In the genomic region with DNA sequence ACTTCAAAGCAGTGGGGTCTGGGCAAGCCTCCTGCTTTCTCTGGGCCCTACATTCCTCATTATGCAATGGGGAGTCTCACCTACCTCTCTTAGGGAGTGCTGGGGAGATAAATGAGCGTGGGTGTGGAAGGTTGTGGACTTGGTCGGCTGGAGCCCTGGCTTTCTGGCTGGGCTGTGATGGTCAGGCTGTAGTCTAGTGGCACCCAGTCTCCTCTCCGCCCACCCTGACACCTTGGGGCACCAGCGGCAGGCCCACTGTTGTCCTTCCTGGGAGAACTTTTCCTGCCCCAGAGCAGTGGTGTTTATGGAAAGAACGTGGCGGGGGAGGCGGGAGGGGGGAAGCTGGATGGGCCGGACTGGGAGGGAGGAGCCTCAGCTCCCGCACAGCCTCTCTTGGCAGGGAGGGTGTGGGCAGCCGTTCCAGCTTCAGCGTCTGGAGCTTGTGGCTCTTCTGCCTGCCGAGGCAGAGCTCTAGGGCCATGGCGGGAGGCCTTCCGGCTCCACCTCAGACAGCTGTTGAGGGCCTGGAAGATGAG, we compare ENCODE assay signal across 9 cellular contexts. TPM values are rescaled to one million over a fixed set of nuclear protein-coding genes. Genes with fewer than 3 reads are reported as not detected.
DNase-seq lines count a peak whose midpoint lies in the region; ATAC-seq, FAIRE-seq and TF ChIP-seq lines count a peak whose summit lies in the region.
"Had no signal": no experiment of that assay in that cellular context is flagged by ENCODE, and none has a peak within 500 bp of the region (broad histone marks: within the 10 kb centered on the region; RNA-seq: fewer than 3 reads in every experiment).

No MANE protein-coding gene starts in this region.

- no peaks in the 10 kb centered on the region for H3K36me3 Mint-ChIP-seq in activated naive CD4-positive, alpha-beta T cell treated with anti-CD3 and anti-CD28 coated beads for 36 hours (ENCODE audit: low read depth)
- H3K36me3 Mint-ChIP-seq in naive thymus-derived CD4-positive, alpha-beta T cell: peaks cover 0 to 3% (median 0%) of the 10 kb centered on the region in 5 donors

- no peak overlapping the region for H3K4me3 Mint-ChIP-seq in activated naive CD4-positive, alpha-beta T cell treated with anti-CD3 and anti-CD28 coated beads for 36 hours
- H3K4me3 Mint-ChIP-seq in naive thymus-derived CD4-positive, alpha-beta T cell: no peak overlapping the region
- H3K4me3 Mint-ChIP-seq: activated B cell treated with CpG ODN at 0.5 μM for 24 hours had no signal

- POLR2A ChIA-PET in K562 (lab: Yijun Ruan, JAX): interaction anchor here (0.6 to 1.4 kb wide), 3 partner anchors 12 to 888 kb away, joined by 3 to 5 read pairs (median 3); a partner anchor contains a TSS
- POLR2A ChIA-PET in naive thymus-derived CD4-positive, alpha-beta T cell (lab: Charles Lee): no interaction called here

- TF ChIP-seq RAD21 in K562 (CRISPR knock-in tag; conservative IDR thresholded peaks at IDR 0.05 in 1 of 2, IDR thresholded peaks at IDR 0.05 in 1 of 2): no peak

- WGBS in K562 (ENCODE audit: insufficient coverage, low coverage, missing lambda C conversion rate): 17% methylated on average over 9 of the region's 14 CpGs
- 26% methylated on average over 10 of the region's 14 CpGs for WGBS in smooth muscle cell (ENCODE audit: low lambda C conversion rate)

- peak overlapping the region; percentile 76 for H3K27ac ChIP-seq in K562 (ENCODE audit: extremely low read depth, low read depth, low read length)
- H3K27ac ChIP-seq in smooth muscle cell (ENCODE audit: low read depth): no peak overlapping the region
- H3K27ac ChIP-seq in naive thymus-derived CD4-positive, alpha-beta T cell (ENCODE audit: low read depth, low read length): no peak overlapping the region

- peak overlapping the region; percentile 59 to 89 for H3K9ac ChIP-seq in K562 (ENCODE audit: insufficient read depth in 1 of 2, low read depth in 2 of 2, low read length in 2 of 2)
- H3K9ac ChIP-seq in smooth muscle cell (ENCODE audit: low read depth): no peak overlapping the region

- no peaks in the 10 kb centered on the region; the same call in 2 of the 3 replicates for H3K36me3 ChIP-seq in K562 (ENCODE audit: control insufficient read depth, insufficient read depth, low read length)
- no peaks in the 10 kb centered on the region for H3K36me3 ChIP-seq in smooth muscle cell (ENCODE audit: low read depth)
- H3K36me3 ChIP-seq in naive thymus-derived CD4-positive, alpha-beta T cell (ENCODE audit: control insufficient read depth in 2 of 3, insufficient read depth in 3 of 3, low read length in 3 of 3): no peaks in the 10 kb centered on the region

- TF ChIP-seq CTCF in K562 (IDR thresholded peaks at IDR 0.05 in 2 of 3, conservative IDR thresholded peaks at IDR 0.05 in 1 of 3; ENCODE audit: insufficient read depth in 2 of 3, low read depth in 1 of 3, low read length in 3 of 3): no peak
- no peak for TF ChIP-seq CTCF in smooth muscle cell (IDR thresholded peaks at IDR 0.05; ENCODE audit: borderline replicate concordance, insufficient read depth, poor library complexity, severe bottlenecking)

- peaks cover 8% of the 10 kb centered on the region for H3K9me3 Mint-ChIP-seq in activated naive CD4-positive, alpha-beta T cell treated with anti-CD3 and anti-CD28 coated beads for 36 hours
- peaks cover 0 to 14% (median 4%) of the 10 kb centered on the region in 11 donors for H3K9me3 Mint-ChIP-seq in naive thymus-derived CD4-positive, alpha-beta T cell
- H3K9me3 Mint-ChIP-seq: activated B cell treated with CpG ODN at 0.5 μM for 24 hours had no signal

- CTCF ChIA-PET in K562 (lab: Yijun Ruan, JAX; ENCODE audit: low intra/inter-chr PET ratio): no interaction called here
- CTCF ChIA-PET in activated naive CD4-positive, alpha-beta T cell treated with anti-CD3 and anti-CD28 coated beads for 36 hours (lab: Charles Lee): no interaction called here
- CTCF ChIA-PET in naive thymus-derived CD4-positive, alpha-beta T cell (lab: Charles Lee): no interaction called here

- ATAC-seq in K562: peak; percentile 66
- ATAC-seq in HG03565 (IDR thresholded peaks at IDR 0.05; ENCODE audit: unreplicated experiment): no peak
- no peak for ATAC-seq in naive thymus-derived CD4-positive, alpha-beta T cell

- peak overlapping the region; percentile 10; the same call in 1 of the 2 replicates for H3K4me3 ChIP-seq in K562
- peak overlapping the region; percentile 28 for H3K4me3 ChIP-seq in iPS-18c (ENCODE audit: insufficient read depth, low read depth, low read length)
- no peak overlapping the region for H3K4me3 ChIP-seq in smooth muscle cell
- H3K4me3 ChIP-seq in naive thymus-derived CD4-positive, alpha-beta T cell (ENCODE audit: low read length): no peak overlapping the region

- no TSS peak for BruUV-seq in K562 (replicated peaks; lab: Mats Ljungman, UMichigan)

- H3K79me2 ChIP-seq in K562 (ENCODE audit: control insufficient read depth, insufficient read depth, low read length) (no peaks in the 10 kb centered on the region; the same call in 2 of the 3 replicates), smooth muscle cell (ENCODE audit: low read depth) (no peaks in the 10 kb centered on the region)

- H2AFZ ChIP-seq in K562 (ENCODE audit: low read depth, low read length) (peak overlapping the region; percentile 94), smooth muscle cell (ENCODE audit: low read depth) (peak overlapping the region; percentile 62)

- in situ Hi-C loops in K562 (cut with MboI): loop anchor here (10.0 kb wide), 1 partner anchor 70 kb away; no protein-coding TSS in a partner anchor

- peaks cover 60 to 67% of the 10 kb centered on the region in 2 experiments for H3K4me1 ChIP-seq in K562 (replicated peaks in 1 of 2; ENCODE audit: control insufficient read depth in 2 of 2, insufficient read depth in 2 of 2, low read length in 2 of 2)
- peaks cover 10% of the 10 kb centered on the region for H3K4me1 ChIP-seq in smooth muscle cell (ENCODE audit: low read depth)
- H3K4me1 ChIP-seq in naive thymus-derived CD4-positive, alpha-beta T cell (ENCODE audit: control insufficient read depth in 2 of 2, insufficient read depth in 2 of 2, low read length in 2 of 2): peaks cover 0 to 5% of the 10 kb centered on the region in 2 donors

- TF ChIP-seq EP300 in K562 (IDR thresholded peaks at IDR 0.05; ENCODE audit: low read length): 0 out of 2 replicates have a peak, but pooled peaks have one; percentile 4

- no peaks in the 10 kb centered on the region for H3F3A ChIP-seq in smooth muscle cell (ENCODE audit: low read depth)

- H3K27ac Mint-ChIP-seq in activated naive CD4-positive, alpha-beta T cell treated with anti-CD3 and anti-CD28 coated beads for 36 hours: no peak overlapping the region
- H3K27ac Mint-ChIP-seq in naive thymus-derived CD4-positive, alpha-beta T cell: no peak overlapping the region

- H3K9me1 ChIP-seq in K562 (ENCODE audit: control insufficient read depth, insufficient read depth, low read length): peaks cover 10% of the 10 kb centered on the region

- FAIRE-seq in K562 (lab: Jason Lieb, UNC): peak; percentile 86

- no peak for TF ChIP-seq POLR2A in K562 (conservative IDR thresholded peaks at IDR 0.05)

- peaks cover 14% of the 10 kb centered on the region for H3K9me3 ChIP-seq in K562 (replicated peaks; ENCODE audit: control insufficient read depth, insufficient read depth, low read depth, low read length)
- no peaks in the 10 kb centered on the region for H3K9me3 ChIP-seq in iPS-18c (ENCODE audit: control insufficient read depth, insufficient read depth, low read length)
- no peaks in the 10 kb centered on the region for H3K9me3 ChIP-seq in smooth muscle cell (replicated peaks; ENCODE audit: low read depth)
- H3K9me3 ChIP-seq in naive thymus-derived CD4-positive, alpha-beta T cell (ENCODE audit: control insufficient read depth in 2 of 3, low read length in 3 of 3): peaks cover 0 to 7% (median 0%) of the 10 kb centered on the region in 3 experiments

- H3K27me3 ChIP-seq in K562 (ENCODE audit: control insufficient read depth in 2 of 2, insufficient read depth in 2 of 2, low read length in 2 of 2): no peaks in the 10 kb centered on the region
- H3K27me3 ChIP-seq in smooth muscle cell (ENCODE audit: low read depth): peaks cover 18% of the 10 kb centered on the region
- peaks cover 0 to 2% of the 10 kb centered on the region in 2 donors for H3K27me3 ChIP-seq in naive thymus-derived CD4-positive, alpha-beta T cell (ENCODE audit: control insufficient read depth in 2 of 2, insufficient read depth in 2 of 2, low read length in 2 of 2)

- DNase-seq in HT-29 (ENCODE audit: low spot score) (peak; percentile 57), K562 (ENCODE audit: extremely low read depth in 1 of 4, low spot score in 3 of 4) (peak; percentile 78 to 87 (median 84)), smooth muscle cell (lab: John Stamatoyannopoulos, UW; ENCODE audit: unreplicated experiment) (no peak), COR-L47 (lab: John Stamatoyannopoulos, UW) (no peak)
- DNase-seq in activated naive CD4-positive, alpha-beta T cell treated with anti-CD3 and anti-CD28 coated beads for 36 hours: no peak
- DNase-seq in naive thymus-derived CD4-positive, alpha-beta T cell: no peak
- DNase-seq: activated B cell treated with CpG ODN at 0.5 μM for 24 hours had no signal

- intact Hi-C loops in K562 (cut with micrococcal nuclease): no loop called here
- intact Hi-C loops in activated naive CD4-positive, alpha-beta T cell treated with anti-CD3 and anti-CD28 coated beads for 36 hours (cut with micrococcal nuclease): loop anchor here (10.0 kb wide), 1 partner anchor 440 kb away; no protein-coding TSS in a partner anchor
- intact Hi-C loops in naive thymus-derived CD4-positive, alpha-beta T cell (cut with micrococcal nuclease): no loop called here

- H3K27me3 Mint-ChIP-seq in activated naive CD4-positive, alpha-beta T cell treated with anti-CD3 and anti-CD28 coated beads for 36 hours (ENCODE audit: low read depth): peaks cover 40% of the 10 kb centered on the region
- H3K27me3 Mint-ChIP-seq in naive thymus-derived CD4-positive, alpha-beta T cell: peaks cover 23 to 42% (median 27%) of the 10 kb centered on the region in 5 donors
- H3K27me3 Mint-ChIP-seq: activated B cell treated with CpG ODN at 0.5 μM for 24 hours had no signal

- H3K4me2 ChIP-seq in K562 (ENCODE audit: insufficient read depth, low read length) (peak overlapping the region; percentile 74), smooth muscle cell (peak overlapping the region; percentile 77)

- H4K20me1 ChIP-seq in K562 (replicated peaks; ENCODE audit: control insufficient read depth, insufficient read depth, low read length): no peaks in the 10 kb centered on the region
- H4K20me1 ChIP-seq in smooth muscle cell (ENCODE audit: low read depth): no peaks in the 10 kb centered on the region

- peaks cover 7% of the 10 kb centered on the region for H3K4me1 Mint-ChIP-seq in activated naive CD4-positive, alpha-beta T cell treated with anti-CD3 and anti-CD28 coated beads for 36 hours (ENCODE audit: low read depth)
- H3K4me1 Mint-ChIP-seq in naive thymus-derived CD4-positive, alpha-beta T cell: peaks cover 0 to 25% (median 13%) of the 10 kb centered on the region in 7 donors

RNA-seq across cellular contexts. Expression of a gene that starts 4.1 kb away (rescaled TPM):
- total RNA-seq in HT-29 (2014; rRNA removed; shearing (Covaris generic)): 2.1 and 3.9 TPM in 2 replicates
- total RNA-seq in K562 (2011; cell fraction: chromatin; rRNA removed; ENCODE audit: low replicate concordance): 8.0 and 9.1 TPM in 2 replicates
- total RNA-seq in K562 (2011; cell fraction: nucleolus; rRNA removed): 6.3 and 7.7 TPM in 2 replicates
- total RNA-seq in K562 (2011; cell fraction: nucleoplasm; rRNA removed): 9.9 and 10.5 TPM in 2 replicates
- total RNA-seq in K562 (2014; rRNA removed) (4.9 and 5.3 TPM in 2 replicates), K562 (2014; rRNA removed; fragmentation: Illumina TruSeq; extraction: Trizol) (3.4 and 3.6 TPM in 2 replicates), K562 (2015; rRNA removed; fragmentation: Illumina TruSeq; extraction: Trizol) (3.8 and 4.5 TPM in 2 replicates), K562 (2021) (7.2 and 9.1 TPM in 2 replicates), smooth muscle cell (0.13 and 2.3 TPM in 2 replicates)
- polyA plus RNA-seq in K562 (2011; rRNA removed) (5.2 and 12.9 TPM in 2 replicates), K562 (2014; fragmentation: Illumina TruSeq; extraction: Trizol) (7.2 and 7.5 TPM in 2 replicates), K562 (2014; fragmentation: Nextera tagmentation; extraction: Ambion mirVana) (1 to 10 TPM; 3.7 to 8.2 TPM), K562 (2014; rRNA removed) (4.0 and 5.8 TPM in 2 replicates), smooth muscle cell (0.06 and 1.6 TPM in 2 replicates)
- 6.5 and 21.2 TPM in 2 replicates for polyA plus RNA-seq in K562 (2011; cell fraction: cytosol; rRNA removed)
- polyA plus RNA-seq in K562 (2011; cell fraction: nucleus; rRNA removed): 6.4 and 18.4 TPM in 2 replicates
- polyA plus RNA-seq in K562 (2012): 10.4 and 10.8 TPM in 2 replicates
- 2.5 and 6.5 TPM in 2 replicates for polyA minus RNA-seq in K562 (2011; rRNA and poly(A)+ RNA removed)
- 3.0 and 6.0 TPM in 2 replicates for polyA minus RNA-seq in K562 (2011; cell fraction: cytosol; rRNA and poly(A)+ RNA removed)
- 1.6 and 2.3 TPM in 2 replicates for polyA minus RNA-seq in K562 (2011; cell fraction: nucleus; rRNA and poly(A)+ RNA removed)
- total RNA-seq in activated naive CD4-positive, alpha-beta T cell treated with anti-CD3 and anti-CD28 coated beads for 36 hours: not detected
- 1 to 10 TPM in 2 of 5 experiments, under 1 TPM in 3; 0.41 to 7.0 (median 0.67) TPM for total RNA-seq in naive thymus-derived CD4-positive, alpha-beta T cell
- under 1 TPM in 1 of 2 donors, not detected in 1; 0.44 TPM for polyA plus RNA-seq in naive thymus-derived CD4-positive, alpha-beta T cell

Comparison
In these comparisons a context has a peak if more than half of its experiments do, and no peak if none do; other contexts are left out.
1. DNase-seq: peak in HT-29 (single experiment) and K562 (4 of 4); none in smooth muscle cell (single experiment), COR-L47 (single experiment), activated naive CD4-positive, alpha-beta T cell treated with anti-CD3 and anti-CD28 coated beads for 36 hours (single experiment) and naive thymus-derived CD4-positive, alpha-beta T cell (0 of 9).
2. H3K4me3 ChIP-seq: peak in K562 (single experiment) and iPS-18c (single experiment); none in smooth muscle cell (single experiment) and naive thymus-derived CD4-positive, alpha-beta T cell (single experiment).